ENCODE assay signal across 8 cellular contexts in genomic region chr17:78925234-78925633, GRCh38. TPM values are rescaled to one million over a fixed set of nuclear protein-coding genes. Genes with fewer than 3 reads are reported as not detected.
DNase-seq lines count a peak whose midpoint lies in the region; ATAC-seq, FAIRE-seq and TF ChIP-seq lines count a peak whose summit lies in the region.

A gene with protein sequence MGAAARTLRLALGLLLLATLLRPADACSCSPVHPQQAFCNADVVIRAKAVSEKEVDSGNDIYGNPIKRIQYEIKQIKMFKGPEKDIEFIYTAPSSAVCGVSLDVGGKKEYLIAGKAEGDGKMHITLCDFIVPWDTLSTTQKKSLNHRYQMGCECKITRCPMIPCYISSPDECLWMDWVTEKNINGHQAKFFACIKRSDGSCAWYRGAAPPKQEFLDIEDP (minus strand): TSS chr17:78925387. CDS start chr17:78925088, 299 bp downstream.

- no peaks in the 10 kb centered on the region for H3K9me3 ChIP-seq in kidney (ENCODE audit: control insufficient read depth in 1 of 2, low read length in 2 of 2)

- peaks cover 12 to 25% of the 10 kb centered on the region in 2 donors for H3K4me1 ChIP-seq in kidney (ENCODE audit: control insufficient read depth in 1 of 2, insufficient read depth in 1 of 2, low read depth in 1 of 2, low read length in 2 of 2)

- ATAC-seq in HG02852 (IDR thresholded peaks at IDR 0.05; ENCODE audit: unreplicated experiment) = no peak
- ATAC-seq in GM21381 (IDR thresholded peaks at IDR 0.05; ENCODE audit: unreplicated experiment) = no peak

- peak; percentile 87 for DNase-seq in GM13977 (ENCODE audit: low spot score)
- peak; percentile 79 for DNase-seq in NCI-H2196 treated with DMSO at 0.1 percent for 48 hours (lab: John Stamatoyannopoulos, UW; ENCODE audit: unreplicated experiment)
- peak; percentile 58 for DNase-seq in activated CD4-positive, alpha-beta T cell treated with anti-CD3 and anti-CD28 coated beads for 1 hour
- DNase-seq in cerebellar cortex (ENCODE audit: low spot score) = peak; percentile 62
- peak; percentile 97 for DNase-seq in kidney
- peak; percentile 58 for DNase-seq in stimulated activated CD4-positive, alpha-beta T cell treated with anti-CD3 and anti-CD28 coated beads, Interleukin-12 subunit alpha, Interleukin-12 subunit beta, amount 100 ng/mL, for 4 hours

- H3K9ac ChIP-seq in kidney (ENCODE audit: low read length in 2 of 2) = peak within 1 kb of the TSS; percentile 32 to 58

- intact Hi-C loops in kidney (cut with DNase I) = no loop called here

- H3K27ac ChIP-seq in kidney (ENCODE audit: low read depth in 2 of 2, low read length in 2 of 2) = peak within 1 kb of the TSS; percentile 88 to 89

- H3K4me3 ChIP-seq in kidney (ENCODE audit: low read length in 2 of 2) = peak within 1 kb of the TSS; percentile 59 to 75

- TF ChIP-seq CTCF in GM13977 (IDR thresholded peaks at IDR 0.05; ENCODE audit: extremely low read depth, insufficient read depth, missing control alignments) (peak; percentile 24), kidney (IDR thresholded peaks at IDR 0.05; ENCODE audit: borderline replicate concordance, extremely low read depth, insufficient read depth) (peak; percentile 23)

- in situ Hi-C loops in GM13977 (cut with MboI; ENCODE audit: low pct_unique_long_range_greater_than_20kb, low sequenced_read_pairs, unreplicated experiment) = no loop called here

- no peaks in the 10 kb centered on the region for H3K36me3 ChIP-seq in kidney (ENCODE audit: control insufficient read depth in 1 of 2, insufficient read depth in 2 of 2, low read length in 2 of 2)

- no peak for FAIRE-seq in kidney (lab: Jason Lieb, UNC)

RNA-seq across cellular contexts. Expression of the gene that starts here (rescaled TPM):
- total RNA-seq in kidney = 172 TPM
- 72.1 TPM for polyA plus RNA-seq in kidney (ENCODE audit: insufficient read depth, low read depth, low replicate concordance)
